In genomic region chr4:160848489-160848888, GRCh38 we compare ENCODE assay signal across 20 cellular contexts.
DNase-seq lines count a peak whose midpoint lies in the region; ATAC-seq and TF ChIP-seq lines count a peak whose summit lies in the region.
"Had no signal": no experiment of that assay in that cellular context is flagged by ENCODE, and none has a peak within 500 bp of the region (broad histone marks: within the 10 kb centered on the region; RNA-seq: fewer than 3 reads in every experiment).

No MANE protein-coding gene starts in this region.

- no peak overlapping the region for H3K14ac ChIP-seq in trophoblast cell (ENCODE audit: low read length)

- H3K79me1 ChIP-seq in trophoblast cell (ENCODE audit: low read length), result peaks cover 1% of the 10 kb centered on the region

- H3K4me1 ChIP-seq in mesodermal cell (ENCODE audit: control insufficient read depth, insufficient read depth, low read length, poor library complexity, severe bottlenecking) (peaks cover 9% of the 10 kb centered on the region), trophoblast cell (ENCODE audit: control insufficient read depth in 1 of 2, insufficient read depth in 2 of 2, low read length in 2 of 2) (peaks cover 0 to 5% of the 10 kb centered on the region in 2 experiments), HAP-1 (no peaks in the 10 kb centered on the region)
- H3K4me1 ChIP-seq: BE2C, SJCRH30 had no signal

- no peak overlapping the region for H2BK12ac ChIP-seq in trophoblast cell (ENCODE audit: low read length)

- 0 out of 2 replicates have a peak overlapping the region, but pooled peaks have one; percentile 15 for H3K27ac Mint-ChIP-seq in WTC11
- H3K27ac Mint-ChIP-seq: CD4-positive, CD25-positive, alpha-beta regulatory T cell had no signal

- no peak overlapping the region for H2BK5ac ChIP-seq in trophoblast cell (ENCODE audit: low read depth, low read length, poor library complexity)

- no peak overlapping the region for H2AFZ ChIP-seq in trophoblast cell (ENCODE audit: insufficient read depth, low read length, poor library complexity)

- H4K91ac ChIP-seq in trophoblast cell (ENCODE audit: low read depth, low read length), result no peak overlapping the region

- no peak overlapping the region for H2BK120ac ChIP-seq in trophoblast cell (ENCODE audit: insufficient read depth, low read length, poor library complexity)

- in situ Hi-C loops in HAP-1 (cut with MboI; ENCODE audit: low sequenced_read_pairs), result no loop called here

- no peak overlapping the region for H2AK5ac ChIP-seq in trophoblast cell (ENCODE audit: low read length)

- 0 out of 2 replicates have a peak, but pooled peaks have one; percentile 20 for ATAC-seq in WTC11

- TF ChIP-seq CTCF in C4-2B (conservative IDR thresholded peaks at IDR 0.05) (no peak), WTC11 (IDR thresholded peaks at IDR 0.05) (no peak)

- H3K4ac ChIP-seq in trophoblast cell (ENCODE audit: low read depth, low read length), result no peak overlapping the region

- no peaks in the 10 kb centered on the region for H3K36me3 Mint-ChIP-seq in WTC11
- H3K36me3 Mint-ChIP-seq: CD4-positive, CD25-positive, alpha-beta regulatory T cell had no signal

- H3K9me3 ChIP-seq in mesodermal cell (ENCODE audit: control insufficient read depth, low read length) (no peaks in the 10 kb centered on the region), trophoblast cell (ENCODE audit: insufficient read depth, low read depth, low read length) (no peaks in the 10 kb centered on the region), HAP-1 (no peaks in the 10 kb centered on the region)
- H3K9me3 ChIP-seq: BE2C, SJCRH30 had no signal

- H3K4me1 Mint-ChIP-seq in WTC11, result peaks cover 18% of the 10 kb centered on the region
- H3K4me1 Mint-ChIP-seq: CD4-positive, CD25-positive, alpha-beta regulatory T cell had no signal

- DNase-seq in WTC11 (ENCODE audit: low spot score) (no peak), trophoblast cell (no peak), inferior parietal cortex (ENCODE audit: extremely low spot score) (no peak), pons (ENCODE audit: low spot score) (no peak), HAP-1 (ENCODE audit: low spot score in 2 of 2) (no peak)
- DNase-seq in activated T-cell treated with anti-CD3 and anti-CD28 coated beads, Interleukin-2, amount 50 U/mL, for 48 hours, result no peak
- DNase-seq: BE2C; CD4-positive, CD25-positive, alpha-beta regulatory T cell; EL; GF-D8; KBM-7; NCI-H1092 treated with DMSO at 0.1 percent for 48 hours; NCI-H1436 treated with DMSO at 0.1 percent for 48 hours; NCI-H1930; NCI-H345; NCI-H524; NCI-H774; SJCRH30 had no signal

- H3K9me3 Mint-ChIP-seq in WTC11, result no peaks in the 10 kb centered on the region

- H3K79me2 ChIP-seq in trophoblast cell (ENCODE audit: control insufficient read depth, insufficient read depth, low read length, poor library complexity), result no peaks in the 10 kb centered on the region

- no peak overlapping the region for H4K8ac ChIP-seq in trophoblast cell (ENCODE audit: low read depth, low read length)

- no peak overlapping the region for H3K4me3 Mint-ChIP-seq in WTC11
- H3K4me3 Mint-ChIP-seq: CD4-positive, CD25-positive, alpha-beta regulatory T cell had no signal

- CTCF ChIA-PET in WTC11 (lab: Charles Lee), result no interaction called here

- H3K36me3 ChIP-seq in mesodermal cell (ENCODE audit: control insufficient read depth, insufficient read depth, low read length) (no peaks in the 10 kb centered on the region), trophoblast cell (ENCODE audit: control insufficient read depth in 1 of 2, insufficient read depth in 2 of 2, low read length in 2 of 2) (no peaks in the 10 kb centered on the region), HAP-1 (replicated peaks) (no peaks in the 10 kb centered on the region)
- H3K36me3 ChIP-seq: BE2C, SJCRH30 had no signal

- peak overlapping the region; percentile 25; the same call in 1 of the 2 replicates for H3K27ac ChIP-seq in C4-2B
- peak overlapping the region; percentile 90 for H3K27ac ChIP-seq in mesodermal cell (ENCODE audit: low read depth, low read length, severe bottlenecking)
- H3K27ac ChIP-seq in trophoblast cell (ENCODE audit: low read depth, low read length), result peak overlapping the region; percentile 84
- H3K27ac ChIP-seq: SJCRH30 had no signal

- H3K18ac ChIP-seq in trophoblast cell (ENCODE audit: low read length), result no peak overlapping the region

- POLR2A ChIA-PET in WTC11 (lab: Charles Lee), result no interaction called here

- H3K27me3 Mint-ChIP-seq in WTC11 (ENCODE audit: low read depth), result no peaks in the 10 kb centered on the region
- H3K27me3 Mint-ChIP-seq: CD4-positive, CD25-positive, alpha-beta regulatory T cell had no signal

- no peak overlapping the region for H3K23ac ChIP-seq in trophoblast cell (ENCODE audit: low read length)

- H3K4me3 ChIP-seq in mesodermal cell (ENCODE audit: extremely low read depth, insufficient read depth, low read length, poor library complexity, severe bottlenecking), result no peak overlapping the region
- H3K4me3 ChIP-seq in trophoblast cell (ENCODE audit: low read depth, low read length), result no peak overlapping the region
- no peak overlapping the region for H3K4me3 ChIP-seq in HAP-1
- H3K4me3 ChIP-seq: SJCRH30 had no signal

- H3K9ac ChIP-seq in trophoblast cell (ENCODE audit: low read length), result no peak overlapping the region

- WGBS in mesodermal cell (ENCODE audit: insufficient coverage in 2 of 2), 2 experiments, result 64 to 100% methylated on average over 1 to 2 of the region's 4 CpGs
- WGBS in trophoblast cell (ENCODE audit: extremely low coverage, insufficient coverage, insufficient read length), result no CpG with 5 or more reads among the region's 4 CpGs

- no peak overlapping the region for H4K12ac ChIP-seq in trophoblast cell (ENCODE audit: low read depth, low read length)

- H3K4me2 ChIP-seq in trophoblast cell (ENCODE audit: low read length), result no peak overlapping the region

- H3K27me3 ChIP-seq in trophoblast cell (ENCODE audit: insufficient read depth, low read length), result no peaks in the 10 kb centered on the region
- H3K27me3 ChIP-seq in HAP-1 (ENCODE audit: low read depth), result no peaks in the 10 kb centered on the region
- H3K27me3 ChIP-seq: BE2C, SJCRH30 had no signal

TF ChIP-seq in WTC11, 78 proteins besides CTCF, POLR2A, EP300 and RAD21:
- no peak for TF ChIP-seq CBFB (CRISPR knock-in tag; IDR thresholded peaks at IDR 0.05; ENCODE audit: low read depth)
- no peak for TF ChIP-seq TEAD4 (CRISPR knock-in tag; IDR thresholded peaks at IDR 0.05)
- TF ChIP-seq RORB (CRISPR knock-in tag; IDR thresholded peaks at IDR 0.05), result no peak
- TF ChIP-seq CREB1 (CRISPR knock-in tag; IDR thresholded peaks at IDR 0.05), result no peak
- no peak for TF ChIP-seq NFE2L1 (CRISPR knock-in tag; IDR thresholded peaks at IDR 0.05)
- no peak for TF ChIP-seq JAZF1 (CRISPR knock-in tag; IDR thresholded peaks at IDR 0.05)
- no peak for TF ChIP-seq ESRRA (CRISPR knock-in tag; IDR thresholded peaks at IDR 0.05; ENCODE audit: borderline replicate concordance)
- TF ChIP-seq MLX (CRISPR knock-in tag; IDR thresholded peaks at IDR 0.05), result no peak
- no peak for TF ChIP-seq ZNF138 (CRISPR knock-in tag; conservative IDR thresholded peaks at IDR 0.05)
- TF ChIP-seq ZNF425 (CRISPR knock-in tag; conservative IDR thresholded peaks at IDR 0.05), result no peak
- TF ChIP-seq ZNF396 (CRISPR knock-in tag; IDR thresholded peaks at IDR 0.05; ENCODE audit: borderline replicate concordance), result no peak

Comparison
In these comparisons a context has a peak if more than half of its experiments do, and no peak if none do; other contexts are left out.
1. H3K27ac ChIP-seq: peak in every context shown above with its lines; median percentile 90 in mesodermal cell; 84 in trophoblast cell; 25 in C4-2B.